In genomic region chr9:113399646-113400200, GRCh38 we compare ENCODE assay signal across 1 cellular context.
TF ChIP-seq lines count a peak whose summit lies in the region.

No MANE protein-coding gene starts in this region.

TF ChIP-seq in HCT116, 20 proteins besides CTCF, POLR2A, EP300 and RAD21 (continued from another document):
- TF ChIP-seq REST (IDR thresholded peaks at IDR 0.05; ENCODE audit: low read depth) = no peak
- no peak for TF ChIP-seq ZBTB33 (IDR thresholded peaks at IDR 0.05; ENCODE audit: extremely low read depth, insufficient replicate concordance, low read length)
- TF ChIP-seq ZNF274 (IDR thresholded peaks at IDR 0.05; ENCODE audit: low read depth, low read length) = no peak
- no peak for TF ChIP-seq MAX (IDR thresholded peaks at IDR 0.05)
- TF ChIP-seq ELF1 (IDR thresholded peaks at IDR 0.05; ENCODE audit: borderline replicate concordance, low read depth) = no peak
- no peak for TF ChIP-seq ZFX (IDR thresholded peaks at IDR 0.05)
- no peak for TF ChIP-seq POLR2AphosphoS5 (IDR thresholded peaks at IDR 0.05; ENCODE audit: low read depth, low read length)
- TF ChIP-seq YY1 (IDR thresholded peaks at IDR 0.05; ENCODE audit: extremely low read depth, insufficient replicate concordance, low read depth, low read length) = no peak
- TF ChIP-seq TCF7L2 (IDR thresholded peaks at IDR 0.05; ENCODE audit: borderline replicate concordance, extremely low read depth, insufficient read depth, insufficient read length) = no peak
- TF ChIP-seq FOSL1 (IDR thresholded peaks at IDR 0.05; ENCODE audit: low read depth) = no peak
- TF ChIP-seq SIN3A (IDR thresholded peaks at IDR 0.05; ENCODE audit: low read depth) = no peak
- TF ChIP-seq JUND (IDR thresholded peaks at IDR 0.05) = no peak
- no peak for TF ChIP-seq SRF (IDR thresholded peaks at IDR 0.05; ENCODE audit: low read depth)
- TF ChIP-seq CEBPB (IDR thresholded peaks at IDR 0.05; ENCODE audit: low read depth) = no peak
- TF ChIP-seq SP1 (IDR thresholded peaks at IDR 0.05; ENCODE audit: low read depth) = no peak
- no peak for TF ChIP-seq EZH2 (IDR thresholded peaks at IDR 0.05)
